24 cellular contexts compared by ENCODE assay signal in the genomic region with DNA sequence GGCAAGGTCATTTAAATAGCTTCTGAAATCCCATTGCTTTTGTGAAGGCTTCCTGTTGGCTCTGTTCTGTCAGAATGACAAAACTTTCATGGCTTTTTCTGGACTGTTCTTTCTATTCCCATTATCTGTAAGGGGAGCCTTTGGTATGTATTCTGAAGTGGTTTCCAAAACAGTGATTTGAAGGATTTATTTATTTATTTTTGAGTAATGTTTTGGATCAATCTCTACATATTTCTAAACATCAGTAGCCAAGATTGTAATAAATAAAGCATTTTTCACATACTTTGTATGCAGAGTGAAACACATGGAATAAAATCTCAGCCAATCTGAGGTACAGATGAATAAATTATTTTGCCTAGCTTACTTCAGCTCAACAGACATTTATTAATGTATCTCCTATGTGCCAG.
DNase-seq lines count a peak whose midpoint lies in the region; ATAC-seq, FAIRE-seq and TF ChIP-seq lines count a peak whose summit lies in the region.
"Had no signal": no experiment of that assay in that cellular context is flagged by ENCODE, and none has a peak within 500 bp of the region (broad histone marks: within the 10 kb centered on the region; RNA-seq: fewer than 3 reads in every experiment).

No MANE protein-coding gene starts in this region.

- no peaks in the 10 kb centered on the region; the same call in 1 of the 2 replicates for H3K9me3 ChIP-seq in AG04450 (ENCODE audit: control insufficient read depth, insufficient read depth, low read length)
- H3K9me3 ChIP-seq in IMR-90 (ENCODE audit: control insufficient read depth, insufficient read depth, low read length) = no peaks in the 10 kb centered on the region
- peaks cover 3% of the 10 kb centered on the region for H3K9me3 ChIP-seq in mesenchymal stem cell (ENCODE audit: control insufficient read depth, low read length)
- no peaks in the 10 kb centered on the region for H3K9me3 ChIP-seq in WERI-Rb-1 (ENCODE audit: severe bottlenecking)
- H3K9me3 ChIP-seq: mucosa of descending colon, SJSA1, vagina had no signal

- dilution Hi-C loops in IMR-90 (cut with HindIII; ENCODE audit: low sequenced_read_pairs, unreplicated experiment) = no loop called here

- H2AFZ ChIP-seq in IMR-90 (replicated peaks; ENCODE audit: low read length, poor library complexity) = no peak overlapping the region
- H2AFZ ChIP-seq in mesenchymal stem cell (ENCODE audit: low read depth, low read length) = no peak overlapping the region
- H2AFZ ChIP-seq: PC-9 had no signal

- intact Hi-C loops in IMR-90 (cut with micrococcal nuclease) = no loop called here

- H2BK120ac ChIP-seq in IMR-90 (ENCODE audit: low read depth, low read length) (no peak overlapping the region), mesenchymal stem cell (ENCODE audit: low read depth, low read length) (no peak overlapping the region)

- H4K8ac ChIP-seq in IMR-90 (ENCODE audit: low read depth in 2 of 2, low read length in 2 of 2) (no peak overlapping the region), mesenchymal stem cell (ENCODE audit: low read length) (no peak overlapping the region)

- TF ChIP-seq RAD21 in IMR-90 (IDR thresholded peaks at IDR 0.05; ENCODE audit: low read length) = no peak

- no peaks in the 10 kb centered on the region for H3K27me3 ChIP-seq in AG04450 (ENCODE audit: control insufficient read depth, insufficient read depth, low read length)
- H3K27me3 ChIP-seq in IMR-90 (ENCODE audit: control insufficient read depth, insufficient read depth, low read length) = no peaks in the 10 kb centered on the region
- no peaks in the 10 kb centered on the region for H3K27me3 ChIP-seq in mesenchymal stem cell (ENCODE audit: control insufficient read depth in 1 of 2, insufficient read depth in 1 of 2, low read length in 2 of 2)
- H3K27me3 ChIP-seq in WERI-Rb-1 (ENCODE audit: insufficient read depth, low read depth, severe bottlenecking) = no peaks in the 10 kb centered on the region
- H3K27me3 ChIP-seq: SJSA1, vagina had no signal

- H3K27ac ChIP-seq in AG04450 (ENCODE audit: low read depth, low read length) = no peak overlapping the region
- no peak overlapping the region for H3K27ac ChIP-seq in IMR-90 (ENCODE audit: insufficient read depth, low read length)
- H3K27ac ChIP-seq in mesenchymal stem cell (ENCODE audit: low read length, poor library complexity, severe bottlenecking) = no peak overlapping the region
- no peak overlapping the region for H3K27ac ChIP-seq in WERI-Rb-1
- H3K27ac ChIP-seq: A549, coronary artery, HL-60, PC-9, SJSA1, vagina had no signal

- no peak overlapping the region for H3K14ac ChIP-seq in IMR-90 (replicated peaks; ENCODE audit: low read depth, low read length)
- no peak overlapping the region for H3K14ac ChIP-seq in mesenchymal stem cell (ENCODE audit: low read length in 2 of 2)

- no peaks in the 10 kb centered on the region for H3K79me1 ChIP-seq in IMR-90 (ENCODE audit: low read depth in 1 of 2, low read length in 2 of 2)
- peaks cover 3% of the 10 kb centered on the region for H3K79me1 ChIP-seq in mesenchymal stem cell (replicated peaks; ENCODE audit: low read length, poor library complexity, severe bottlenecking)

- H2AK9ac ChIP-seq in IMR-90 (replicated peaks; ENCODE audit: low read depth, low read length, poor library complexity) = no peak overlapping the region

- peak; percentile 8 for DNase-seq in AG04450 (ENCODE audit: low read depth, low spot score)
- peak; percentile 75 for DNase-seq in IMR-90
- peak; percentile 87 for DNase-seq in choroid plexus epithelial cell (ENCODE audit: low read depth)
- DNase-seq in mesenchymal stem cell = peak; percentile 6
- DNase-seq in Ammon's horn (ENCODE audit: low spot score) = no peak
- DNase-seq in GM12891 (ENCODE audit: insufficient read length, low spot score) = no peak
- DNase-seq in WERI-Rb-1 = no peak
- DNase-seq: anterior cingulate cortex, hypothalamus, mucosa of descending colon, NCI-H2029, nucleus accumbens, PC-9, substantia nigra, T-helper 9 cell had no signal

- no peaks in the 10 kb centered on the region for H4K20me1 ChIP-seq in IMR-90 (ENCODE audit: insufficient read depth, low read length)

- H2AK5ac ChIP-seq in IMR-90 (ENCODE audit: low read depth, low read length) (no peak overlapping the region), mesenchymal stem cell (ENCODE audit: low read length, severe bottlenecking) (no peak overlapping the region)

- ATAC-seq in IMR-90 (ENCODE audit: low read depth) = peak; percentile 81
- no peak for ATAC-seq in GM18505 (IDR thresholded peaks at IDR 0.05; ENCODE audit: unreplicated experiment)
- ATAC-seq: A549; activated CD4-positive, CD25-positive, alpha-beta regulatory T cell treated with anti-CD3 and anti-CD28 coated beads, Interleukin-2, amount 50 U/mL, for 24 hours; mucosa of descending colon; sciatic nerve had no signal

- BruUV-seq in IMR-90 (replicated peaks; lab: Mats Ljungman, UMichigan) = no TSS peak

- in situ Hi-C loops in IMR-90 (cut with MboI; ENCODE audit: low sequenced_read_pairs) = loop anchor here (10.0 kb wide), 1 partner anchor 684 kb away; no protein-coding TSS in a partner anchor

- no peak overlapping the region for H2BK12ac ChIP-seq in mesenchymal stem cell (ENCODE audit: low read length in 2 of 2)

- no peak overlapping the region for H4K5ac ChIP-seq in IMR-90 (ENCODE audit: low read depth, low read length)

- POLR2A ChIA-PET in AG04450 (lab: Yijun Ruan, JAX) = interaction anchor here (0.6 kb wide), 1 partner anchor 268 kb away, joined by 7 read pairs; no protein-coding TSS in a partner anchor
- POLR2A ChIA-PET in IMR-90 (lab: Charles Lee; ENCODE audit: unreplicated experiment) = interaction anchor here (0.6 to 1.1 kb wide), 2 partner anchors 161 to 808 kb away, joined by 3 to 4 read pairs; no protein-coding TSS in a partner anchor

- H3K4me1 ChIP-seq in IMR-90 (ENCODE audit: control insufficient read depth, insufficient read depth, low read length) (peaks cover 3% of the 10 kb centered on the region; the same call in 1 of the 2 replicates), mesenchymal stem cell (ENCODE audit: control insufficient read depth, insufficient read depth, low read depth, low read length) (peaks cover 3% of the 10 kb centered on the region)
- H3K4me1 ChIP-seq: SJSA1 had no signal

- H3K56ac ChIP-seq in IMR-90 (ENCODE audit: extremely low read depth, insufficient read depth, low read length) = no peak overlapping the region

- H4K91ac ChIP-seq in IMR-90 (ENCODE audit: insufficient read depth, low read depth, low read length) (no peak overlapping the region), mesenchymal stem cell (ENCODE audit: low read length) (no peak overlapping the region)

- TF ChIP-seq POLR2A in IMR-90 (IDR thresholded peaks at IDR 0.05; ENCODE audit: low read depth, low read length) (no peak), GM18505 (IDR thresholded peaks at IDR 0.05; ENCODE audit: borderline replicate concordance, extremely low read depth, insufficient read depth, insufficient read length) (no peak), GM12891 (IDR thresholded peaks at IDR 0.05; ENCODE audit: low read depth, low read length) (no peak)

- H3K4me3 ChIP-seq in AG04450 (ENCODE audit: low read depth, low read length) (no peak overlapping the region), IMR-90 (ENCODE audit: insufficient read depth, low read depth, low read length) (no peak overlapping the region), choroid plexus epithelial cell (ENCODE audit: low read depth, low read length) (no peak overlapping the region), mesenchymal stem cell (ENCODE audit: insufficient read depth in 1 of 2, low read depth in 1 of 2, low read length in 2 of 2) (no peak overlapping the region), WERI-Rb-1 (ENCODE audit: low read depth, low read length) (no peak overlapping the region)
- H3K4me3 ChIP-seq: A549, coronary artery, mucosa of descending colon, PC-9, SJSA1, vagina had no signal

- H2BK15ac ChIP-seq in IMR-90 (ENCODE audit: low read depth, low read length) (no peak overlapping the region), mesenchymal stem cell (ENCODE audit: low read depth, poor library complexity, severe bottlenecking) (no peak overlapping the region)

- CTCF ChIA-PET in AG04450 (lab: Charles Lee) = interaction anchor here (1.8 kb wide), 1 partner anchor 682 kb away, joined by 6 read pairs; no protein-coding TSS in a partner anchor
- CTCF ChIA-PET in IMR-90 (lab: Yijun Ruan, JAX) = no interaction called here

- H3K9ac ChIP-seq in IMR-90 (ENCODE audit: low read depth, low read length) (no peak overlapping the region), mesenchymal stem cell (ENCODE audit: low read length) (no peak overlapping the region)

- H3K18ac ChIP-seq in IMR-90 (ENCODE audit: low read depth, low read length) (no peak overlapping the region), mesenchymal stem cell (ENCODE audit: low read depth in 1 of 2, low read length in 2 of 2) (no peak overlapping the region)

- H3K36me3 ChIP-seq in IMR-90 (ENCODE audit: control insufficient read depth, insufficient read depth, low read length) = no peaks in the 10 kb centered on the region
- no peaks in the 10 kb centered on the region for H3K36me3 ChIP-seq in mesenchymal stem cell (ENCODE audit: control insufficient read depth in 1 of 2, insufficient read depth in 2 of 2, low read depth in 1 of 2, low read length in 2 of 2)
- H3K36me3 ChIP-seq in WERI-Rb-1 = no peaks in the 10 kb centered on the region
- H3K36me3 ChIP-seq: SJSA1, vagina had no signal

- H2BK20ac ChIP-seq in IMR-90 (ENCODE audit: low read depth, low read length) = no peak overlapping the region

- TF ChIP-seq CTCF in AG04450 (IDR thresholded peaks at IDR 0.05; ENCODE audit: low read depth, low read length) (no peak), IMR-90 (conservative IDR thresholded peaks at IDR 0.05; ENCODE audit: low read depth, low read length) (no peak), choroid plexus epithelial cell (conservative IDR thresholded peaks at IDR 0.05; ENCODE audit: low read depth, low read length) (no peak), WERI-Rb-1 (IDR thresholded peaks at IDR 0.05; ENCODE audit: low read depth, low read length) (no peak)

- no peak overlapping the region for H3K23ac ChIP-seq in IMR-90 (ENCODE audit: low read depth, low read length)
- no peak overlapping the region for H3K23ac ChIP-seq in mesenchymal stem cell (ENCODE audit: low read length in 2 of 2)

- H2BK5ac ChIP-seq in IMR-90 (ENCODE audit: low read depth, low read length, poor library complexity, severe bottlenecking) (peak overlapping the region; percentile 51), mesenchymal stem cell (ENCODE audit: low read depth, low read length, poor library complexity, severe bottlenecking) (no peak overlapping the region)

- H3K4ac ChIP-seq in IMR-90 (ENCODE audit: low read depth, low read length) (no peak overlapping the region), mesenchymal stem cell (ENCODE audit: low read depth in 1 of 2, low read length in 2 of 2) (no peak overlapping the region)

- FAIRE-seq in GM12891 (lab: Jason Lieb, UNC) = no peak
- FAIRE-seq: A549, GM12892 had no signal

- H3K9me1 ChIP-seq in IMR-90 (ENCODE audit: insufficient read depth, low read length) = 0 out of 2 replicates have a peak, but pooled peaks cover 2% of the 10 kb centered on the region

- no peak overlapping the region for H3K4me2 ChIP-seq in IMR-90 (ENCODE audit: low read depth, low read length)
- no peak overlapping the region for H3K4me2 ChIP-seq in mesenchymal stem cell (ENCODE audit: low read length, poor library complexity, severe bottlenecking)
- H3K4me2 ChIP-seq: A549, PC-9 had no signal

TF ChIP-seq in GM12891, 5 proteins besides CTCF, POLR2A, EP300 and RAD21 (continues in another document):
- TF ChIP-seq TAF1 (IDR thresholded peaks at IDR 0.05; ENCODE audit: low read depth, low read length) = no peak

Comparison
In these comparisons a context has a peak if more than half of its experiments do, and no peak if none do; other contexts are left out.
1. DNase-seq: peak in AG04450 (single experiment), IMR-90 (single experiment), choroid plexus epithelial cell (single experiment) and mesenchymal stem cell (single experiment); none in Ammon's horn (single experiment), GM12891 (single experiment) and WERI-Rb-1 (single experiment).